Comparison of ENCODE assay signal across 21 cellular contexts in genomic region chr4:93834371-93835066, GRCh38. TPM values are rescaled to one million over a fixed set of nuclear protein-coding genes. Genes with fewer than 3 reads are reported as not detected.
DNase-seq lines count a peak whose midpoint lies in the region; ATAC-seq and TF ChIP-seq lines count a peak whose summit lies in the region.
"Had no signal": no experiment of that assay in that cellular context is flagged by ENCODE, and none has a peak within 500 bp of the region (broad histone marks: within the 10 kb centered on the region; RNA-seq: fewer than 3 reads in every experiment).

No MANE protein-coding gene starts in this region.

- H3K4me3 Mint-ChIP-seq in glutamatergic neuron (ENCODE audit: unreplicated experiment) (peak overlapping the region; percentile 91), nephron progenitor cell (peak overlapping the region; percentile 77)
- H3K4me3 Mint-ChIP-seq: activated naive CD8-positive, alpha-beta T cell treated with anti-CD3 and anti-CD28 coated beads for 36 hours; activated T-cell treated with anti-CD3 and anti-CD28 coated beads, Interleukin-2, amount 50 U/mL, for 24 hours; CD8-positive, alpha-beta T cell; stimulated activated naive CD8-positive, alpha-beta T cell treated with anti-CD3 and anti-CD28 coated beads, Interleukin-15, amount 100 ng/mL, for 72 hours had no signal

- no peaks in the 10 kb centered on the region for H3K9me3 ChIP-seq in right cardiac atrium (ENCODE audit: control insufficient read depth, low read length)
- H3K9me3 ChIP-seq: SJSA1 had no signal

- intact Hi-C loops in right cardiac atrium (cut with DNase I) (no loop called here), cardiac septum (cut with DNase I) (no loop called here)

- 9% methylated on average over 38 of the region's 38 CpGs for WGBS in right cardiac atrium

- DNase-seq in right cardiac atrium: no peak
- DNase-seq in cardiac septum (ENCODE audit: low spot score): no peak
- peak; percentile 61 for DNase-seq in glutamatergic neuron
- peak; percentile 51 for DNase-seq in nephron progenitor cell
- DNase-seq in NCI-H510A (lab: John Stamatoyannopoulos, UW): no peak
- DNase-seq in NCI-H82 (lab: John Stamatoyannopoulos, UW): no peak
- DNase-seq: activated CD4-positive, alpha-beta T cell treated with anti-CD3 and anti-CD28 coated beads, Interleukin-2, amount 50 U/mL, for 4 hours; activated naive CD8-positive, alpha-beta T cell treated with anti-CD3 and anti-CD28 coated beads for 36 hours; activated T-cell treated with anti-CD3 and anti-CD28 coated beads, Interleukin-2, amount 50 U/mL, for 24 hours; CD8-positive, alpha-beta T cell; cerebellar nuclear complex; head of caudate nucleus; KG1; NCI-H1105 treated with DMSO at 0.1 percent for 48 hours; stimulated activated naive CD8-positive, alpha-beta T cell treated with anti-CD3 and anti-CD28 coated beads, Interleukin-15, amount 100 ng/mL, for 72 hours had no signal

- no peaks in the 10 kb centered on the region for H3K36me3 Mint-ChIP-seq in glutamatergic neuron (ENCODE audit: unreplicated experiment)
- no peaks in the 10 kb centered on the region for H3K36me3 Mint-ChIP-seq in nephron progenitor cell (ENCODE audit: low read depth)
- H3K36me3 Mint-ChIP-seq: activated naive CD8-positive, alpha-beta T cell treated with anti-CD3 and anti-CD28 coated beads for 36 hours; CD8-positive, alpha-beta T cell had no signal

- no peak overlapping the region for H3K27ac ChIP-seq in right cardiac atrium (ENCODE audit: low read length)
- H3K27ac ChIP-seq: epithelial cell of prostate had no signal

- TF ChIP-seq CTCF in glutamatergic neuron (IDR thresholded peaks at IDR 0.05; ENCODE audit: partially characterized antibody, unreplicated experiment) (no peak), nephron progenitor cell (IDR thresholded peaks at IDR 0.05) (no peak)

- ATAC-seq in right cardiac atrium (no peak), HG03025 (IDR thresholded peaks at IDR 0.05; ENCODE audit: low FRiP score, unreplicated experiment) (no peak), GM18502 (IDR thresholded peaks at IDR 0.05; ENCODE audit: poor library complexity, unreplicated experiment) (no peak)
- ATAC-seq: CD8-positive, alpha-beta T cell; stimulated activated naive CD8-positive, alpha-beta T cell treated with anti-CD3 and anti-CD28 coated beads, Interleukin-15, amount 100 ng/mL, for 72 hours had no signal

- H3K27me3 Mint-ChIP-seq in glutamatergic neuron (ENCODE audit: unreplicated experiment) (peaks cover 24% of the 10 kb centered on the region), nephron progenitor cell (ENCODE audit: low read depth, poor library complexity) (peaks cover 97% of the 10 kb centered on the region)

- no peaks in the 10 kb centered on the region for H3K27me3 ChIP-seq in right cardiac atrium (ENCODE audit: control insufficient read depth, insufficient read depth)

- H3K4me3 ChIP-seq in right cardiac atrium (ENCODE audit: low read length): peak overlapping the region; percentile 12
- H3K4me3 ChIP-seq: SJSA1 had no signal

- no peaks in the 10 kb centered on the region for H3K4me1 ChIP-seq in right cardiac atrium (ENCODE audit: control insufficient read depth, insufficient read depth, low read length)

- H3K9me3 Mint-ChIP-seq in glutamatergic neuron (ENCODE audit: unreplicated experiment) (peaks cover 14% of the 10 kb centered on the region), nephron progenitor cell (peaks cover 4% of the 10 kb centered on the region)
- H3K9me3 Mint-ChIP-seq: activated naive CD8-positive, alpha-beta T cell treated with anti-CD3 and anti-CD28 coated beads for 36 hours; CD8-positive, alpha-beta T cell; stimulated activated naive CD8-positive, alpha-beta T cell treated with anti-CD3 and anti-CD28 coated beads, Interleukin-15, amount 100 ng/mL, for 72 hours had no signal

- H3K27ac Mint-ChIP-seq in glutamatergic neuron (ENCODE audit: unreplicated experiment) (no peak overlapping the region), nephron progenitor cell (no peak overlapping the region)
- H3K27ac Mint-ChIP-seq: activated naive CD8-positive, alpha-beta T cell treated with anti-CD3 and anti-CD28 coated beads for 36 hours; activated T-cell treated with anti-CD3 and anti-CD28 coated beads, Interleukin-2, amount 50 U/mL, for 24 hours; CD8-positive, alpha-beta T cell; stimulated activated naive CD8-positive, alpha-beta T cell treated with anti-CD3 and anti-CD28 coated beads, Interleukin-15, amount 100 ng/mL, for 72 hours had no signal

- peaks cover 7% of the 10 kb centered on the region for H3K4me1 Mint-ChIP-seq in glutamatergic neuron (ENCODE audit: low read depth, unreplicated experiment)
- H3K4me1 Mint-ChIP-seq in nephron progenitor cell: peaks cover 25% of the 10 kb centered on the region

RNA-seq across cellular contexts. Expression of gene ATOH1, which starts 6.0 kb away (rescaled TPM):
- under 1 TPM in 1 of 4 donors, not detected in 3; 0.09 TPM for total RNA-seq in right cardiac atrium
- 0.14 TPM for polyA plus RNA-seq in right cardiac atrium
- not detected for total RNA-seq in cardiac septum
- total RNA-seq in glutamatergic neuron (ENCODE audit: unreplicated experiment): not detected
- total RNA-seq: activated naive CD8-positive, alpha-beta T cell treated with anti-CD3 and anti-CD28 coated beads for 36 hours; CD8-positive, alpha-beta T cell; lung microvascular endothelial cell; osteoblast; SJSA1 had no signal

Comparison
In these comparisons a context has a peak if more than half of its experiments do, and no peak if none do; other contexts are left out.
1. DNase-seq: peak in glutamatergic neuron (single experiment) and nephron progenitor cell (single experiment); none in right cardiac atrium (0 of 3), cardiac septum (single experiment), NCI-H510A (single experiment) and NCI-H82 (single experiment).